Comparison of ENCODE assay signal across 1 cellular context in genomic region chr18:3044931-3045698, GRCh38.
TF ChIP-seq lines count a peak whose summit lies in the region.

No MANE protein-coding gene starts in this region.

TF ChIP-seq in HepG2, 621 proteins besides CTCF, POLR2A, EP300 and RAD21 (continued from another document and continues in another):
- TF ChIP-seq PRDM4 (CRISPR knock-in tag; IDR thresholded peaks at IDR 0.05; ENCODE audit: borderline replicate concordance) (no peak), TFAP4 (IDR thresholded peaks at IDR 0.05; ENCODE audit: borderline replicate concordance, low read depth) (no peak), TFDP2 (CRISPR knock-in tag; IDR thresholded peaks at IDR 0.05) (no peak), POLR2G (IDR thresholded peaks at IDR 0.05; ENCODE audit: low read depth, low read length) (no peak), ARID2 (CRISPR knock-in tag; IDR thresholded peaks at IDR 0.05; ENCODE audit: borderline replicate concordance) (no peak), NR0B2 (CRISPR knock-in tag; IDR thresholded peaks at IDR 0.05) (no peak), GATAD2A (CRISPR knock-in tag; IDR thresholded peaks at IDR 0.05) (peak; percentile 25; the same call in 1 of the 2 replicates), NFIC (IDR thresholded peaks at IDR 0.05; ENCODE audit: low read length) (peak; percentile 52), BCL6 (CRISPR knock-in tag; IDR thresholded peaks at IDR 0.05) (peak; percentile 41; the same call in 1 of the 2 replicates), PITX1 (CRISPR knock-in tag; IDR thresholded peaks at IDR 0.05) (no peak), KAT2B (IDR thresholded peaks at IDR 0.05; ENCODE audit: borderline replicate concordance, low read depth, low read length) (no peak), CERS6 (CRISPR knock-in tag; IDR thresholded peaks at IDR 0.05) (no peak), TBX2 (CRISPR knock-in tag; IDR thresholded peaks at IDR 0.05; ENCODE audit: borderline replicate concordance) (peak; percentile 52; the same call in 1 of the 2 replicates), ZNF460 (CRISPR knock-in tag; IDR thresholded peaks at IDR 0.05; ENCODE audit: borderline replicate concordance) (no peak), KDM6A (CRISPR knock-in tag; IDR thresholded peaks at IDR 0.05; ENCODE audit: low read depth) (no peak), AGO1 (IDR thresholded peaks at IDR 0.05; ENCODE audit: low read depth, low read length, poor library complexity, severe bottlenecking) (no peak), ZBTB42 (CRISPR knock-in tag; IDR thresholded peaks at IDR 0.05) (no peak), FOXM1 (CRISPR knock-in tag; IDR thresholded peaks at IDR 0.05) (no peak), ZNF33A (CRISPR knock-in tag; IDR thresholded peaks at IDR 0.05; ENCODE audit: borderline replicate concordance) (no peak), ZNF224 (CRISPR knock-in tag; IDR thresholded peaks at IDR 0.05) (no peak), KLF15 (CRISPR knock-in tag; IDR thresholded peaks at IDR 0.05; ENCODE audit: borderline replicate concordance) (no peak), HNRNPLL (IDR thresholded peaks at IDR 0.05; ENCODE audit: low read depth, low read length, poor library complexity, severe bottlenecking) (no peak), ARNT2 (CRISPR knock-in tag; IDR thresholded peaks at IDR 0.05; ENCODE audit: low read depth) (no peak), IRF2 (CRISPR knock-in tag; IDR thresholded peaks at IDR 0.05) (no peak), AHDC1 (CRISPR knock-in tag; IDR thresholded peaks at IDR 0.05; ENCODE audit: borderline replicate concordance) (0 out of 2 replicates have a peak, but pooled peaks have one; percentile 21), BORCS8-MEF2B (CRISPR knock-in tag; IDR thresholded peaks at IDR 0.05) (no peak), ZSCAN31 (CRISPR knock-in tag; IDR thresholded peaks at IDR 0.05; ENCODE audit: low read depth) (0 out of 2 replicates have a peak, but pooled peaks have one; percentile 66), MED1 (CRISPR knock-in tag; IDR thresholded peaks at IDR 0.05) (peak; percentile 73), TEAD3 (CRISPR knock-in tag; optimal IDR thresholded peaks at IDR 0.05; ENCODE audit: borderline replicate concordance) (peak; percentile 50), KDM5B (CRISPR knock-in tag; IDR thresholded peaks at IDR 0.05; ENCODE audit: borderline replicate concordance) (no peak), ZBTB49 (CRISPR knock-in tag; IDR thresholded peaks at IDR 0.05; ENCODE audit: borderline replicate concordance) (no peak), KLF11 (CRISPR knock-in tag; IDR thresholded peaks at IDR 0.05) (no peak), GABPA (IDR thresholded peaks at IDR 0.05; ENCODE audit: low read depth, low read length) (no peak), GABPA (CRISPR knock-in tag; IDR thresholded peaks at IDR 0.05; ENCODE audit: low read depth) (peak; percentile 59; the same call in 1 of the 2 replicates), ZNF335 (CRISPR knock-in tag; IDR thresholded peaks at IDR 0.05) (no peak), CREBL2 (CRISPR knock-in tag; IDR thresholded peaks at IDR 0.05; ENCODE audit: borderline replicate concordance) (no peak), LCORL (IDR thresholded peaks at IDR 0.05) (no peak), LCORL (CRISPR knock-in tag; IDR thresholded peaks at IDR 0.05) (peak; percentile 39; the same call in 1 of the 2 replicates), HOXA3 (CRISPR knock-in tag; IDR thresholded peaks at IDR 0.05) (0 out of 2 replicates have a peak, but pooled peaks have one; percentile 45), ATF2 (CRISPR knock-in tag; IDR thresholded peaks at IDR 0.05) (no peak), GZF1 (CRISPR knock-in tag; IDR thresholded peaks at IDR 0.05) (no peak), MTERF4 (CRISPR knock-in tag; IDR thresholded peaks at IDR 0.05) (no peak), PBX3 (CRISPR knock-in tag; IDR thresholded peaks at IDR 0.05; ENCODE audit: borderline replicate concordance) (no peak), ADNP (CRISPR knock-in tag; IDR thresholded peaks at IDR 0.05) (no peak), BCL3 (CRISPR knock-in tag; IDR thresholded peaks at IDR 0.05) (0 out of 2 replicates have a peak, but pooled peaks have one; percentile 7)
